8 cellular contexts compared by ENCODE assay signal in the genomic region with DNA sequence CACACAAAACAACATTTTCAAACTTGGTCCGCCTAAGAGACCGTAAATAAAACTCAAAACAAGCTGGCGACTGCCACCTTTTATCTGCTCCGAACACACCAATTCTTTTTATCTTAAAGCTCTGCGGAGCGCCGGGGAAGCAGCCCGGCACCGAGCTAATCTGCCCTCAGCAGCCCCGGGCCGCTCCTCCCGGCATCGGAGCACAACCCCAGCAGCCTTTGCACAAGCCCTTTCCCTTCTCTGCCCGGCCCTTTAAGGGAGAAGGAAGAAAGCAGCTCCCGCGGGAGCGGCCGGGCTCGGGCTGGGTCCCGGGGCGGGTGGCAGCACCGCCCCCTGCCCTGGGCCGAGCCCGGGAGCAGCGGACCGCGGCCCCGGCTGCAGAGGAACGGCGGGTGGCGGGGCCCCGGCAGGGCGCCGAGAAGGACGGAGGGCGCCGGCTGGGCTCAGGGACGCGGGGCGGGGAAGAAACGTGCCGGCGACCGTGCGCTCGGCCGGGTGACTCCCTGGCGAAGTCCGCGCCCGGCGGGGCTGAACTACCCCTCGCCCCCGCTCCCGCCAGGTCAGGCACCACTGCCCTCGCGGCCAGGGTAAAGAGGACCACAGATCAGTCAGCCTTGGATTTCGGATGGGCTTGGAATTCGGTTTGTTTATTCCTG.
DNase-seq lines count a peak whose midpoint lies in the region; ATAC-seq and TF ChIP-seq lines count a peak whose summit lies in the region.

No MANE protein-coding gene starts in this region.

- H3K4me3 ChIP-seq in right atrium auricular region: peak overlapping the region; percentile 62 to 80

- peaks cover 0 to 20% of the 10 kb centered on the region in 2 donors for H3K4me1 ChIP-seq in right atrium auricular region

- H3K27ac ChIP-seq in right atrium auricular region: peak overlapping the region; percentile 96 to 98

- H3K27me3 ChIP-seq in right atrium auricular region: peaks cover 0 to 5% of the 10 kb centered on the region in 2 donors

- no peak for ATAC-seq in GM18909 (IDR thresholded peaks at IDR 0.05; ENCODE audit: poor library complexity, unreplicated experiment)

- DNase-seq in DMS 273 (lab: John Stamatoyannopoulos, UW; ENCODE audit: unreplicated experiment) (peak; percentile 55), DMS 273 treated with DMSO at 0.1 percent for 48 hours (lab: John Stamatoyannopoulos, UW) (no peak), LHCN-M2 (ENCODE audit: low read depth) (peak; percentile 42), amniotic epithelial cell (ENCODE audit: low read depth) (peak; percentile 47), right atrium auricular region (ENCODE audit: low spot score) (no peak), renal cortical epithelial cell (ENCODE audit: low read depth) (peak; percentile 12), NCI-H1694 treated with DMSO at 0.1 percent for 48 hours (lab: John Stamatoyannopoulos, UW) (no peak)

- TF ChIP-seq CTCF in right atrium auricular region (IDR thresholded peaks at IDR 0.05): no peak

- H3K36me3 ChIP-seq in right atrium auricular region: no peaks in the 10 kb centered on the region

- no peaks in the 10 kb centered on the region for H3K9me3 ChIP-seq in right atrium auricular region

Comparison
In these comparisons a context has a peak if more than half of its experiments do, and no peak if none do; other contexts are left out.
1. DNase-seq: peak in DMS 273 (single experiment), LHCN-M2 (single experiment), amniotic epithelial cell (single experiment) and renal cortical epithelial cell (single experiment); none in DMS 273 treated with DMSO at 0.1 percent for 48 hours (single experiment), right atrium auricular region (single experiment) and NCI-H1694 treated with DMSO at 0.1 percent for 48 hours (single experiment).